Comparison of ENCODE assay signal across 29 cellular contexts in genomic region chr3:107520535-107520934, GRCh38.
"Had no signal": no experiment of that assay in that cellular context is flagged by ENCODE, and none has a peak within 500 bp of the region (broad histone marks: within the 10 kb centered on the region; RNA-seq: fewer than 3 reads in every experiment).

No MANE protein-coding gene starts in this region.

- H3K4me2 ChIP-seq: hepatocyte had no signal

- H3K27ac Mint-ChIP-seq: dendritic cell treated with granulocyte-macrophage colony-stimulating factor and Interleukin-4, amounts not matched to agents 40 ng/mL and 50 ng/mL, for 4 days; effector memory CD8-positive, alpha-beta T cell; endodermal cell; immature natural killer cell; mesothelial cell of epicardium; naive thymus-derived CD8-positive, alpha-beta T cell had no signal

- H2AFZ ChIP-seq: hepatocyte had no signal

- H3K27ac ChIP-seq: epithelial cell of prostate, esophagus squamous epithelium, gastrocnemius medialis, heart left ventricle, hepatocyte, left lung, lower lobe of right lung had no signal

- H3K9me3 ChIP-seq: esophagus squamous epithelium, gastrocnemius medialis, heart left ventricle, left lung, lower lobe of right lung, mucosa of descending colon had no signal

- DNase-seq: cortex of kidney; effector CD8-positive, alpha-beta T cell; effector memory CD8-positive, alpha-beta T cell; endodermal cell; erythroblast; esophagus squamous epithelium; foreskin fibroblast; foreskin melanocyte; gastrocnemius medialis; hypothalamus; immature natural killer cell; islet precursor cell; kidney; kidney glomerular epithelial cell; left lung; lower lobe of right lung; mesenchymal stem cell; mucosa of descending colon; naive B cell; naive thymus-derived CD8-positive, alpha-beta T cell had no signal

- FAIRE-seq: colon, endometrium, kidney had no signal

- H3K4me3 Mint-ChIP-seq: dendritic cell treated with granulocyte-macrophage colony-stimulating factor and Interleukin-4, amounts not matched to agents 40 ng/mL and 50 ng/mL, for 4 days; effector memory CD8-positive, alpha-beta T cell; endodermal cell; immature natural killer cell; mesothelial cell of epicardium; naive B cell; naive thymus-derived CD8-positive, alpha-beta T cell had no signal

- H3K4me3 ChIP-seq: esophagus squamous epithelium, gastrocnemius medialis, heart left ventricle, hepatocyte, left lung, lower lobe of right lung, mucosa of descending colon had no signal

- H3K9me3 Mint-ChIP-seq: dendritic cell treated with granulocyte-macrophage colony-stimulating factor and Interleukin-4, amounts not matched to agents 40 ng/mL and 50 ng/mL, for 4 days; effector memory CD8-positive, alpha-beta T cell; endodermal cell; immature natural killer cell; mesothelial cell of epicardium; naive B cell; naive thymus-derived CD8-positive, alpha-beta T cell had no signal

- ATAC-seq: effector memory CD8-positive, alpha-beta T cell; esophagus mucosa; gastrocnemius medialis; heart left ventricle; left lung; left ventricle myocardium superior; lower lobe of right lung; mucosa of descending colon; naive thymus-derived CD8-positive, alpha-beta T cell had no signal

- H3K36me3 ChIP-seq: esophagus squamous epithelium, gastrocnemius medialis, heart left ventricle, left lung, lower lobe of right lung had no signal

- H3K27me3 ChIP-seq: esophagus squamous epithelium, gastrocnemius medialis, heart left ventricle, hepatocyte, left lung had no signal

- H3K36me3 Mint-ChIP-seq: immature natural killer cell, mesothelial cell of epicardium, naive B cell had no signal
